In genomic region chr15:45660231-45660979, GRCh38 we compare ENCODE assay signal across 13 cellular contexts. TPM values are rescaled to one million over a fixed set of nuclear protein-coding genes. Genes with fewer than 3 reads are reported as not detected.
DNase-seq lines count a peak whose midpoint lies in the region; ATAC-seq, FAIRE-seq and TF ChIP-seq lines count a peak whose summit lies in the region.
"Had no signal": no experiment of that assay in that cellular context is flagged by ENCODE, and none has a peak within 500 bp of the region (broad histone marks: within the 10 kb centered on the region; RNA-seq: fewer than 3 reads in every experiment).

No MANE protein-coding gene starts in this region.

- peaks cover 2% of the 10 kb centered on the region for H3K4me1 Mint-ChIP-seq in memory B cell

- FAIRE-seq in HepG2 (lab: Jason Lieb, UNC) = no peak

- no peak overlapping the region for H3K4me3 ChIP-seq in right lobe of liver
- no peak overlapping the region for H3K4me3 ChIP-seq in HepG2 (replicated peaks in 1 of 3; ENCODE audit: insufficient read depth in 1 of 3, low read depth in 2 of 3, low read length in 3 of 3)
- no peak overlapping the region for H3K4me3 ChIP-seq in choroid plexus epithelial cell (ENCODE audit: low read depth, low read length)
- H3K4me3 ChIP-seq in dorsolateral prefrontal cortex = no peak overlapping the region
- H3K4me3 ChIP-seq: SJSA1 had no signal

- H2AFZ ChIP-seq in HepG2 (ENCODE audit: low read length) = no peak overlapping the region

- peaks cover 42% of the 10 kb centered on the region for H3K36me3 Mint-ChIP-seq in memory B cell

- in situ Hi-C loops in HepG2 (cut with HindIII; ENCODE audit: extremely low pct_ligation_motif_present, low pct_unique_long_range_greater_than_20kb) = no loop called here

- H3K36me3 ChIP-seq in right lobe of liver (peaks cover 0 to 18% (median 4%) of the 10 kb centered on the region in 4 donors), HepG2 (replicated peaks in 1 of 2; ENCODE audit: control insufficient read depth in 1 of 2, insufficient read depth in 2 of 2, low read length in 2 of 2) (peaks cover 0 to 5% of the 10 kb centered on the region in 2 experiments; a peak in 3 of 5 replicates)
- H3K36me3 ChIP-seq: SJSA1 had no signal

- CTCF ChIA-PET in HepG2 (lab: Yijun Ruan, JAX; ENCODE audit: low intra/inter-chr PET ratio, low total read pairs) = no interaction called here

- no peaks in the 10 kb centered on the region for H3K27me3 ChIP-seq in right lobe of liver
- H3K27me3 ChIP-seq in HepG2 (ENCODE audit: control insufficient read depth in 1 of 2, insufficient read depth in 2 of 2, low read length in 2 of 2) = no peaks in the 10 kb centered on the region
- H3K27me3 ChIP-seq in dorsolateral prefrontal cortex = no peaks in the 10 kb centered on the region
- H3K27me3 ChIP-seq: SJSA1 had no signal

- no peak for TF ChIP-seq RAD21 in HepG2 (CRISPR knock-in tag; IDR thresholded peaks at IDR 0.05)

- DNase-seq in right lobe of liver (no peak), HepG2 (ENCODE audit: low spot score) (no peak), choroid plexus epithelial cell (ENCODE audit: low read depth) (no peak), memory B cell (ENCODE audit: low spot score in 2 of 2) (no peak), HPDE6-E6E7 (ENCODE audit: extremely low spot score) (no peak), dorsolateral prefrontal cortex (no peak), SHP77 (lab: John Stamatoyannopoulos, UW) (no peak)
- DNase-seq: activated T-cell treated with anti-CD3 and anti-CD28 coated beads, Interleukin-2, amount 50 U/mL, for 48 hours; NCI-H1092; nephron progenitor cell had no signal

- H3K27me3 Mint-ChIP-seq in memory B cell = no peaks in the 10 kb centered on the region
- H3K27me3 Mint-ChIP-seq: B cell had no signal

- H3K9ac ChIP-seq in HepG2 (ENCODE audit: insufficient read depth, low read depth, low read length) = no peak overlapping the region

- intact Hi-C loops in right lobe of liver (cut with DNase I) (no loop called here), HepG2 (cut with micrococcal nuclease; ENCODE audit: unreplicated experiment) (no loop called here), dorsolateral prefrontal cortex (cut with DNase I) (no loop called here)

- peak in 3 of 4 donors; percentile 34 to 57 (median 35) for ATAC-seq in right lobe of liver
- no peak for ATAC-seq in HepG2
- no peak for ATAC-seq in memory B cell (ENCODE audit: low read depth)
- ATAC-seq in HG03457 (IDR thresholded peaks at IDR 0.05; ENCODE audit: unreplicated experiment) = no peak

- TF ChIP-seq POLR2A in right lobe of liver (IDR thresholded peaks at IDR 0.05) = no peak
- no peak for TF ChIP-seq POLR2A in HepG2 (IDR thresholded peaks at IDR 0.05; ENCODE audit: insufficient read depth in 1 of 2, low read depth in 2 of 2, low read length in 2 of 2)

- H3K79me2 ChIP-seq in HepG2 (ENCODE audit: insufficient read depth, low read length) = no peaks in the 10 kb centered on the region

- no peak for TF ChIP-seq EP300 in HepG2 (IDR thresholded peaks at IDR 0.05; ENCODE audit: low read depth in 2 of 2, low read length in 2 of 2)
- no peak for TF ChIP-seq EP300 in HepG2 (CRISPR knock-in tag; IDR thresholded peaks at IDR 0.05; ENCODE audit: borderline replicate concordance)

- H3K9me3 ChIP-seq in right lobe of liver (no peaks in the 10 kb centered on the region), HepG2 (ENCODE audit: low read length) (no peaks in the 10 kb centered on the region)
- H3K9me3 ChIP-seq: SJSA1 had no signal

- H3K4me2 ChIP-seq in HepG2 (ENCODE audit: low read depth, low read length) = no peak overlapping the region

- POLR2A ChIA-PET in HepG2 (lab: Yijun Ruan, JAX) = interaction anchor here (0.8 to 1.0 kb wide), 2 partner anchors 12 to 19 kb away, joined by 3 to 4 read pairs; no protein-coding TSS in a partner anchor

- BruUV-seq in HepG2 (replicated peaks; lab: Mats Ljungman, UMichigan) = no TSS peak

- no peaks in the 10 kb centered on the region for H3K9me3 Mint-ChIP-seq in memory B cell
- H3K9me3 Mint-ChIP-seq: nephron progenitor cell had no signal

- H3K4me1 ChIP-seq in right lobe of liver = peaks cover 0 to 32% (median 10%) of the 10 kb centered on the region in 4 donors
- peaks cover 17% of the 10 kb centered on the region for H3K4me1 ChIP-seq in HepG2 (ENCODE audit: insufficient read depth, low read length)
- H3K4me1 ChIP-seq: SJSA1 had no signal

- H3K27ac Mint-ChIP-seq in memory B cell = peak overlapping the region; percentile 42
- H3K27ac Mint-ChIP-seq: B cell had no signal

- TF ChIP-seq CTCF in right lobe of liver (IDR thresholded peaks at IDR 0.05) (peak in 1 of 4 donors; percentile 8), HepG2 (CRISPR knock-in tag; IDR thresholded peaks at IDR 0.05) (no peak), choroid plexus epithelial cell (conservative IDR thresholded peaks at IDR 0.05; ENCODE audit: low read depth, low read length) (peak; percentile 14), dorsolateral prefrontal cortex (IDR thresholded peaks at IDR 0.05 in 54 of 56, conservative IDR thresholded peaks at IDR 0.05 in 2 of 56; ENCODE audit: low read depth in 1 of 56, partially characterized antibody in 56 of 56) (peak in 3 of 56 donors; percentile 8 to 26 (median 24))

- peak overlapping the region in 1 of 3 donors; percentile 10 for H3K27ac ChIP-seq in right lobe of liver
- H3K27ac ChIP-seq in HepG2 (ENCODE audit: extremely low read length, insufficient read depth, low read length) = no peak overlapping the region
- H3K27ac ChIP-seq in dorsolateral prefrontal cortex = peak overlapping the region in 5 of 59 donors; percentile 14 to 51 (median 34)
- H3K27ac ChIP-seq: SJSA1 had no signal

- 62% methylated on average over 5 of the region's 5 CpGs for WGBS in right lobe of liver (ENCODE audit: insufficient coverage, low coverage, low lambda C conversion rate, missing lambda C conversion rate)
- 92% methylated on average over 4 of the region's 5 CpGs for WGBS in HepG2 (ENCODE audit: low lambda C conversion rate)

- H3K4me3 Mint-ChIP-seq in memory B cell = no peak overlapping the region
- H3K4me3 Mint-ChIP-seq: B cell, nephron progenitor cell had no signal

- no peaks in the 10 kb centered on the region for H4K20me1 ChIP-seq in HepG2 (ENCODE audit: insufficient read depth, low read length)

TF ChIP-seq in HepG2, 621 proteins besides CTCF, POLR2A, EP300 and RAD21 (continues in another document):
- no peak for TF ChIP-seq FOXA1 (IDR thresholded peaks at IDR 0.05)
- no peak for TF ChIP-seq FOXA1 (CRISPR knock-in tag; IDR thresholded peaks at IDR 0.05)
- no peak for TF ChIP-seq ZFX (CRISPR knock-in tag; IDR thresholded peaks at IDR 0.05; ENCODE audit: low read depth)
- TF ChIP-seq ZKSCAN5 (CRISPR knock-in tag; IDR thresholded peaks at IDR 0.05) = no peak
- TF ChIP-seq ZNF326 (CRISPR knock-in tag; IDR thresholded peaks at IDR 0.05; ENCODE audit: borderline replicate concordance) = no peak
- no peak for TF ChIP-seq ZNF576 (CRISPR knock-in tag; IDR thresholded peaks at IDR 0.05)
- no peak for TF ChIP-seq SSRP1 (CRISPR knock-in tag; IDR thresholded peaks at IDR 0.05)
- no peak for TF ChIP-seq ZSCAN30 (CRISPR knock-in tag; IDR thresholded peaks at IDR 0.05)
- TF ChIP-seq MYNN (CRISPR knock-in tag; IDR thresholded peaks at IDR 0.05; ENCODE audit: low read depth) = no peak
- no peak for TF ChIP-seq NRL (CRISPR knock-in tag; IDR thresholded peaks at IDR 0.05; ENCODE audit: borderline replicate concordance)
- no peak for TF ChIP-seq MTF2 (CRISPR knock-in tag; IDR thresholded peaks at IDR 0.05; ENCODE audit: borderline replicate concordance)
- no peak for TF ChIP-seq ZNF644 (CRISPR knock-in tag; IDR thresholded peaks at IDR 0.05; ENCODE audit: low read depth)

RNA-seq across cellular contexts. Expression of gene SQOR, which starts 25.6 kb away (rescaled TPM):
- total RNA-seq in right lobe of liver (10 to 100 TPM; 34.2 to 77.7 (median 49.1) TPM), HepG2 (2016; rRNA removed; fragmentation: Illumina TruSeq; extraction: Trizol) (19.4 and 25.9 TPM in 2 replicates), dorsolateral prefrontal cortex (10 to 100 TPM in 26 of 120 experiments, 1 to 10 TPM in 94; 2.8 to 18.8 (median 7.2) TPM)
- 14.8 and 16.6 TPM in 2 replicates for total RNA-seq in HepG2 (2016; cell fraction: cytosol; rRNA removed; fragmentation: Illumina TruSeq; extraction: Trizol; ENCODE audit: low read depth)
- 19.9 and 25.8 TPM in 2 replicates for total RNA-seq in HepG2 (2016; cell fraction: insoluble cytoplasmic fraction; rRNA removed; fragmentation: Illumina TruSeq; extraction: Trizol)
- total RNA-seq in HepG2 (2016; cell fraction: membrane; rRNA removed; fragmentation: Illumina TruSeq; extraction: Trizol) = 20.2 and 21.7 TPM in 2 replicates
- 7.5 and 8.5 TPM in 2 replicates for total RNA-seq in HepG2 (2016; cell fraction: nucleus; rRNA removed; fragmentation: Illumina TruSeq; extraction: Trizol)
- polyA plus RNA-seq in HepG2 (2011; rRNA removed) = 17.5 and 19.3 TPM in 2 replicates
- polyA plus RNA-seq in HepG2 (2011; cell fraction: cytosol; rRNA removed) = 15.4 and 18.8 TPM in 2 replicates
- polyA plus RNA-seq in HepG2 (2011; cell fraction: nucleus; rRNA removed) = 7.0 and 7.3 TPM in 2 replicates
- polyA plus RNA-seq in HepG2 (2012) = 7.7 and 8.6 TPM in 2 replicates
- 13.3 and 13.9 TPM in 2 replicates for polyA plus RNA-seq in HepG2 (2016; cell fraction: cytosol; fragmentation: Illumina TruSeq; extraction: Trizol; ENCODE audit: low read depth)
- polyA plus RNA-seq in HepG2 (2016; cell fraction: insoluble cytoplasmic fraction; fragmentation: Illumina TruSeq; extraction: Trizol; ENCODE audit: low read depth) = 20.1 and 20.6 TPM in 2 replicates
- 15.0 and 15.1 TPM in 2 replicates for polyA plus RNA-seq in HepG2 (2016; cell fraction: membrane; fragmentation: Illumina TruSeq; extraction: Trizol; ENCODE audit: low read depth)
- 7.2 and 10.5 TPM in 2 replicates for polyA plus RNA-seq in HepG2 (2016; cell fraction: nucleus; fragmentation: Illumina TruSeq; extraction: Trizol; ENCODE audit: insufficient read depth, low read depth)
- polyA minus RNA-seq in HepG2 (2011; rRNA and poly(A)+ RNA removed; ENCODE audit: low replicate concordance) = 17.0 and 23.7 TPM in 2 replicates
- 8.4 and 13.7 TPM in 2 replicates for polyA minus RNA-seq in HepG2 (2011; cell fraction: cytosol; rRNA and poly(A)+ RNA removed)
- polyA minus RNA-seq in HepG2 (2011; cell fraction: nucleus; rRNA and poly(A)+ RNA removed) = 8.0 and 12.3 TPM in 2 replicates

Comparison
In these comparisons a context has a peak if more than half of its experiments do, and no peak if none do; other contexts are left out.
1. ATAC-seq: peak in right lobe of liver (3 of 4); none in HepG2 (single experiment), memory B cell (single experiment) and HG03457 (single experiment).